In genomic region chr20:16573011-16573965, GRCh38 we compare ENCODE assay signal across 8 cellular contexts. TPM values are rescaled to one million over a fixed set of nuclear protein-coding genes. Genes with fewer than 3 reads are reported as not detected.
DNase-seq lines count a peak whose midpoint lies in the region; ATAC-seq and TF ChIP-seq lines count a peak whose summit lies in the region.

KIF16B (minus strand) TSS chr20:16573448; CDS start chr20:16573275, 173 bp downstream.

- H3K9me3 ChIP-seq in prostate gland (no peaks in the 10 kb centered on the region), upper lobe of right lung (no peaks in the 10 kb centered on the region)

- POLR2A ChIA-PET in T-cell (lab: Charles Lee): no interaction called here

- H3K27ac ChIP-seq in prostate gland (peak within 1 kb of the TSS; percentile 59 to 83), upper lobe of right lung (peak within 1 kb of the TSS; percentile 73)

- H3K4me1 Mint-ChIP-seq in T-cell: peaks cover 45 to 61% (median 48%) of the 10 kb centered on the region in 3 donors

- H3K36me3 Mint-ChIP-seq in T-cell: no peaks in the 10 kb centered on the region

- CTCF ChIA-PET in T-cell (lab: Charles Lee): no interaction called here

- DNase-seq in NCI-H128 (lab: John Stamatoyannopoulos, UW; ENCODE audit: unreplicated experiment): peak; percentile 72
- peak; percentile 29 to 84 (median 62) for DNase-seq in T-cell
- DNase-seq in amniotic stem cell (lab: John Stamatoyannopoulos, UW): peak; percentile 72
- peak; percentile 93 for DNase-seq in left cardiac atrium
- peak; percentile 89 for DNase-seq in prostate gland (ENCODE audit: low spot score)
- peak; percentile 96 for DNase-seq in upper lobe of right lung

- peak; percentile 73 for TF ChIP-seq POLR2A in prostate gland (IDR thresholded peaks at IDR 0.05)

- H3K4me1 ChIP-seq in prostate gland (replicated peaks) (no peaks in the 10 kb centered on the region), upper lobe of right lung (peaks cover 26% of the 10 kb centered on the region)

- ATAC-seq in HG02678 (IDR thresholded peaks at IDR 0.05; ENCODE audit: unreplicated experiment): peak; percentile 71
- ATAC-seq in T-cell (replicated peaks in 1 of 4): peak; percentile 78 to 85 (median 82)
- peak; percentile 95 to 97 for ATAC-seq in left cardiac atrium
- ATAC-seq in upper lobe of right lung: peak; percentile 98

- H3K27me3 Mint-ChIP-seq in T-cell: peaks cover 0 to 4% of the 10 kb centered on the region in 2 donors

- intact Hi-C loops in left cardiac atrium (cut with DNase I): loop anchor here in 1 of 2 donors (10.0 kb wide), 1 partner anchor 48 kb away; no protein-coding TSS in a partner anchor
- intact Hi-C loops in prostate gland (cut with DNase I): no loop called here
- intact Hi-C loops in upper lobe of right lung (cut with DNase I): no loop called here

- H3K4me3 Mint-ChIP-seq in T-cell: peak within 1 kb of the TSS; percentile 81 to 91 (median 85)

- no peak for TF ChIP-seq CTCF in GM12875 (IDR thresholded peaks at IDR 0.05; ENCODE audit: borderline replicate concordance, insufficient read depth, low read depth, low read length)
- TF ChIP-seq CTCF in prostate gland (IDR thresholded peaks at IDR 0.05): peak in 2 of 4 experiments; percentile 5 to 24
- TF ChIP-seq CTCF in upper lobe of right lung (IDR thresholded peaks at IDR 0.05): peak; percentile 10

- peak within 1 kb of the TSS; percentile 71 to 82 for H3K27ac Mint-ChIP-seq in T-cell

- 9% methylated on average over 58 of the region's 65 CpGs for WGBS in prostate gland

- no peaks in the 10 kb centered on the region for H3K9me3 Mint-ChIP-seq in T-cell

- H3K36me3 ChIP-seq in prostate gland (no peaks in the 10 kb centered on the region), upper lobe of right lung (no peaks in the 10 kb centered on the region)

- H3K27me3 ChIP-seq in prostate gland (replicated peaks; ENCODE audit: insufficient read depth) (no peaks in the 10 kb centered on the region), upper lobe of right lung (no peaks in the 10 kb centered on the region)

- H3K4me3 ChIP-seq in GM12875 (ENCODE audit: low read depth, low read length): peak within 1 kb of the TSS; percentile 44
- peak within 1 kb of the TSS; percentile 54 to 91 for H3K4me3 ChIP-seq in prostate gland
- H3K4me3 ChIP-seq in upper lobe of right lung: peak within 1 kb of the TSS; percentile 93

RNA-seq across cellular contexts. Expression of gene KIF16B, which starts in this region (rescaled TPM):
- total RNA-seq in T-cell (10 to 100 TPM in 1 of 5 donors, 1 to 10 TPM in 4; 6.8 to 10.2 (median 8.7) TPM), left cardiac atrium (10 to 100 TPM; 17.0 to 17.7 TPM), prostate gland (10 to 100 TPM; 11.5 to 24.4 TPM), upper lobe of right lung (21.6 TPM)

Comparison
In these comparisons a context has a peak if more than half of its experiments do, and no peak if none do; other contexts are left out.
1. Peak in every context shown above with its lines: DNase-seq, ATAC-seq, H3K4me3 ChIP-seq and H3K27ac ChIP-seq.